Comparison of ENCODE assay signal across 1 cellular context in genomic region chr1:27563407-27564263, GRCh38.
TF ChIP-seq lines count a peak whose summit lies in the region.

No MANE protein-coding gene starts in this region.

TF ChIP-seq in HepG2, 621 proteins besides CTCF, POLR2A, EP300 and RAD21 (continued from another document and continues in another):
- 0 out of 2 replicates have a peak, but pooled peaks have one; percentile 39 for TF ChIP-seq AFF4 (CRISPR knock-in tag; IDR thresholded peaks at IDR 0.05)
- TF ChIP-seq ZNF580 (CRISPR knock-in tag; IDR thresholded peaks at IDR 0.05; ENCODE audit: borderline replicate concordance, low read depth): peak; percentile 97; the same call in 1 of the 2 replicates
- TF ChIP-seq SRSF9 (IDR thresholded peaks at IDR 0.05; ENCODE audit: borderline replicate concordance, insufficient read depth, low read depth, low read length, poor library complexity, severe bottlenecking): no peak
- no peak; the same call in 1 of the 2 replicates for TF ChIP-seq ZBTB44 (CRISPR knock-in tag; IDR thresholded peaks at IDR 0.05)
- TF ChIP-seq RNF2 (conservative IDR thresholded peaks at IDR 0.05; ENCODE audit: low read depth): 0 out of 2 replicates have a peak, but pooled peaks have one; percentile 23
- TF ChIP-seq ZNF367 (CRISPR knock-in tag; IDR thresholded peaks at IDR 0.05; ENCODE audit: borderline replicate concordance): no peak
- TF ChIP-seq NFE2L1 (CRISPR knock-in tag; IDR thresholded peaks at IDR 0.05; ENCODE audit: borderline replicate concordance): no peak
- TF ChIP-seq ZSCAN25 (CRISPR knock-in tag; IDR thresholded peaks at IDR 0.05): peak; percentile 95; the same call in 1 of the 2 replicates
- peak; percentile 93 for TF ChIP-seq GATAD2A (CRISPR knock-in tag; IDR thresholded peaks at IDR 0.05)
- no peak for TF ChIP-seq ZSCAN29 (CRISPR knock-in tag; conservative IDR thresholded peaks at IDR 0.05)
- peak; percentile 50; the same call in 1 of the 2 replicates for TF ChIP-seq ZFY (CRISPR knock-in tag; IDR thresholded peaks at IDR 0.05)
- TF ChIP-seq KDM5B (CRISPR knock-in tag; IDR thresholded peaks at IDR 0.05; ENCODE audit: borderline replicate concordance): no peak; the same call in 1 of the 2 replicates
- TF ChIP-seq POGZ (CRISPR knock-in tag; IDR thresholded peaks at IDR 0.05): peak; percentile 49; the same call in 1 of the 2 replicates
- peak; percentile 94; the same call in 1 of the 2 replicates for TF ChIP-seq REPIN1 (CRISPR knock-in tag; IDR thresholded peaks at IDR 0.05; ENCODE audit: borderline replicate concordance, low read depth)
- TF ChIP-seq SP1 (IDR thresholded peaks at IDR 0.05): no peak
- peak; percentile 74 for TF ChIP-seq SP1 (CRISPR knock-in tag; IDR thresholded peaks at IDR 0.05)
- no peak for TF ChIP-seq TEF (CRISPR knock-in tag; IDR thresholded peaks at IDR 0.05)
- peak; percentile 60; the same call in 1 of the 2 replicates for TF ChIP-seq THAP8 (CRISPR knock-in tag; IDR thresholded peaks at IDR 0.05; ENCODE audit: borderline replicate concordance)
- TF ChIP-seq MBD4 (IDR thresholded peaks at IDR 0.05; ENCODE audit: borderline replicate concordance, low read length): no peak
- no peak; the same call in 1 of the 2 replicates for TF ChIP-seq JUN (CRISPR knock-in tag; IDR thresholded peaks at IDR 0.05)
- TF ChIP-seq ZNF639 (CRISPR knock-in tag; conservative IDR thresholded peaks at IDR 0.05): peak; percentile 53; the same call in 1 of the 2 replicates
- no peak for TF ChIP-seq ZNF33A (CRISPR knock-in tag; IDR thresholded peaks at IDR 0.05; ENCODE audit: borderline replicate concordance)
- no peak for TF ChIP-seq RARG (CRISPR knock-in tag; IDR thresholded peaks at IDR 0.05; ENCODE audit: low read depth)
- TF ChIP-seq CCAR2 (optimal IDR thresholded peaks at IDR 0.05; ENCODE audit: low read depth, low read length): peak; percentile 72
- TF ChIP-seq RXRB (CRISPR knock-in tag; IDR thresholded peaks at IDR 0.05; ENCODE audit: borderline replicate concordance): peak; percentile 96
- no peak for TF ChIP-seq THAP7 (CRISPR knock-in tag; IDR thresholded peaks at IDR 0.05)
- peak; percentile 29 for TF ChIP-seq RBM39 (IDR thresholded peaks at IDR 0.05; ENCODE audit: low read depth, low read length, poor library complexity, severe bottlenecking)
- no peak for TF ChIP-seq KIAA2018 (CRISPR knock-in tag; IDR thresholded peaks at IDR 0.05; ENCODE audit: borderline replicate concordance)
- peak; percentile 90 for TF ChIP-seq ELF3 (CRISPR knock-in tag; IDR thresholded peaks at IDR 0.05)
- TF ChIP-seq KLF12 (CRISPR knock-in tag; IDR thresholded peaks at IDR 0.05; ENCODE audit: borderline replicate concordance): no peak
- TF ChIP-seq PPARG (CRISPR knock-in tag; conservative IDR thresholded peaks at IDR 0.05): peak; percentile 81
- TF ChIP-seq HMGA1 (CRISPR knock-in tag; conservative IDR thresholded peaks at IDR 0.05): no peak
- no peak for TF ChIP-seq PAX8 (CRISPR knock-in tag; IDR thresholded peaks at IDR 0.05; ENCODE audit: borderline replicate concordance)
- TF ChIP-seq ZNF772 (CRISPR knock-in tag; IDR thresholded peaks at IDR 0.05): no peak
- no peak for TF ChIP-seq ZNF850 (CRISPR knock-in tag; conservative IDR thresholded peaks at IDR 0.05)
- TF ChIP-seq CREB1 (IDR thresholded peaks at IDR 0.05): peak; percentile 78
- TF ChIP-seq CREB1 (CRISPR knock-in tag; IDR thresholded peaks at IDR 0.05): peak; percentile 88
- TF ChIP-seq TGIF2 (CRISPR knock-in tag; IDR thresholded peaks at IDR 0.05): peak; percentile 88
- peak; percentile 89 for TF ChIP-seq ARID5B (CRISPR knock-in tag; IDR thresholded peaks at IDR 0.05)
